Comparison of ENCODE assay signal across 12 cellular contexts in genomic region chr9:134210908-134211810, GRCh38. TPM values are rescaled to one million over a fixed set of nuclear protein-coding genes. Genes with fewer than 3 reads are reported as not detected.
DNase-seq lines count a peak whose midpoint lies in the region; ATAC-seq, FAIRE-seq and TF ChIP-seq lines count a peak whose summit lies in the region.
"Had no signal": no experiment of that assay in that cellular context is flagged by ENCODE, and none has a peak within 500 bp of the region (broad histone marks: within the 10 kb centered on the region; RNA-seq: fewer than 3 reads in every experiment).

No MANE protein-coding gene starts in this region.

- H2AFZ ChIP-seq in K562 (ENCODE audit: low read depth, low read length): no peak overlapping the region

- TF ChIP-seq POLR2A in K562 (conservative IDR thresholded peaks at IDR 0.05) (no peak), prostate gland (IDR thresholded peaks at IDR 0.05) (no peak)

- peaks cover 0 to 30% of the 10 kb centered on the region in 2 experiments; a peak in 4 of 5 replicates for H3K27me3 ChIP-seq in K562 (ENCODE audit: control insufficient read depth in 2 of 2, insufficient read depth in 2 of 2, low read length in 2 of 2)
- H3K27me3 ChIP-seq in left ventricle myocardium inferior (ENCODE audit: low read depth): no peaks in the 10 kb centered on the region
- no peaks in the 10 kb centered on the region for H3K27me3 ChIP-seq in prostate gland (replicated peaks; ENCODE audit: insufficient read depth)

- no peaks in the 10 kb centered on the region for H3K36me3 ChIP-seq in K562 (ENCODE audit: control insufficient read depth, insufficient read depth, low read length)
- no peaks in the 10 kb centered on the region for H3K36me3 ChIP-seq in left ventricle myocardium inferior
- H3K36me3 ChIP-seq in prostate gland: no peaks in the 10 kb centered on the region

- H3K27ac ChIP-seq in C4-2B (peak overlapping the region; percentile 70), K562 (ENCODE audit: extremely low read depth, low read depth, low read length) (no peak overlapping the region), left ventricle myocardium inferior (replicated peaks) (peak overlapping the region; percentile 85), prostate gland (peak overlapping the region; percentile 57 to 70)

- no peak overlapping the region for H3K4me2 ChIP-seq in K562 (ENCODE audit: insufficient read depth, low read length)

- no TSS peak for BruUV-seq in K562 (replicated peaks; lab: Mats Ljungman, UMichigan)

- H3K4me3 ChIP-seq in K562 (no peak overlapping the region), left ventricle myocardium inferior (no peak overlapping the region), prostate gland (no peak overlapping the region)

- no peak for TF ChIP-seq RAD21 in K562 (CRISPR knock-in tag; conservative IDR thresholded peaks at IDR 0.05 in 1 of 2, IDR thresholded peaks at IDR 0.05 in 1 of 2)

- TF ChIP-seq CTCF in C4-2B (conservative IDR thresholded peaks at IDR 0.05) (no peak), K562 (IDR thresholded peaks at IDR 0.05 in 2 of 3, conservative IDR thresholded peaks at IDR 0.05 in 1 of 3; ENCODE audit: insufficient read depth in 2 of 3, low read depth in 1 of 3, low read length in 3 of 3) (no peak), left ventricle myocardium inferior (IDR thresholded peaks at IDR 0.05; ENCODE audit: borderline replicate concordance) (no peak), prostate gland (IDR thresholded peaks at IDR 0.05) (no peak)

- intact Hi-C loops in K562 (cut with micrococcal nuclease) (no loop called here), left ventricle myocardium inferior (cut with micrococcal nuclease) (no loop called here), prostate gland (cut with DNase I) (loop anchor here (5.0 kb wide), 1 partner anchor 39 kb away; no protein-coding TSS in a partner anchor)

- H3K9ac ChIP-seq in K562 (ENCODE audit: insufficient read depth in 1 of 2, low read depth in 2 of 2, low read length in 2 of 2): no peak overlapping the region

- no peaks in the 10 kb centered on the region for H3K79me2 ChIP-seq in K562 (ENCODE audit: control insufficient read depth, insufficient read depth, low read length)

- H4K20me1 ChIP-seq in K562 (replicated peaks; ENCODE audit: control insufficient read depth, insufficient read depth, low read length): no peaks in the 10 kb centered on the region

- CTCF ChIA-PET in K562 (lab: Yijun Ruan, JAX; ENCODE audit: low intra/inter-chr PET ratio): no interaction called here

- whole genome bisulfite sequencing in K562 (ENCODE audit: insufficient coverage, low coverage, missing lambda C conversion rate): 14% methylated on average over 21 of the region's 22 CpGs
- WGBS in prostate gland: 37% methylated on average over 22 of the region's 22 CpGs

- H3K4me1 ChIP-seq in K562 (replicated peaks in 1 of 2; ENCODE audit: control insufficient read depth in 2 of 2, insufficient read depth in 2 of 2, low read length in 2 of 2) (peaks cover 7 to 39% of the 10 kb centered on the region in 2 experiments; a peak in 4 of 5 replicates), left ventricle myocardium inferior (peaks cover 70% of the 10 kb centered on the region), prostate gland (replicated peaks) (peaks cover 5% of the 10 kb centered on the region)

- H3K9me1 ChIP-seq in K562 (ENCODE audit: control insufficient read depth, insufficient read depth, low read length): no peaks in the 10 kb centered on the region

- in situ Hi-C loops in K562 (cut with MboI): no loop called here

- ATAC-seq in K562: no peak

- POLR2A ChIA-PET in K562 (lab: Yijun Ruan, JAX): no interaction called here

- no peaks in the 10 kb centered on the region for H3K9me3 ChIP-seq in K562 (replicated peaks; ENCODE audit: control insufficient read depth, insufficient read depth, low read depth, low read length)
- H3K9me3 ChIP-seq in left ventricle myocardium inferior (replicated peaks): peaks cover 6% of the 10 kb centered on the region
- no peaks in the 10 kb centered on the region for H3K9me3 ChIP-seq in prostate gland

- DNase-seq in K562 (ENCODE audit: extremely low read depth in 1 of 4, low spot score in 3 of 4) (no peak), left ventricle myocardium inferior (peak; percentile 37), prostate gland (ENCODE audit: low spot score) (peak; percentile 81), mucosa of gallbladder (ENCODE audit: low spot score) (no peak), NCI-H1436 treated with DMSO at 0.1 percent for 48 hours (lab: John Stamatoyannopoulos, UW) (no peak), NCI-H748 (lab: John Stamatoyannopoulos, UW; ENCODE audit: unreplicated experiment) (no peak)
- DNase-seq in activated CD8-positive, alpha-beta memory T cell treated with anti-CD3 and anti-CD28 coated beads for 24 hours: no peak
- DNase-seq: NCI-H345, SHP77 had no signal

- FAIRE-seq in K562 (lab: Jason Lieb, UNC): no peak

- TF ChIP-seq EP300 in K562 (IDR thresholded peaks at IDR 0.05; ENCODE audit: low read length): no peak

TF ChIP-seq in K562, 482 proteins besides CTCF, POLR2A, EP300 and RAD21 (continues in another document):
- TF ChIP-seq CBX1 (IDR thresholded peaks at IDR 0.05; ENCODE audit: low read depth): 0 out of 2 replicates have a peak, but pooled peaks have one; percentile 26
- TF ChIP-seq SMARCB1 (IDR thresholded peaks at IDR 0.05; ENCODE audit: insufficient read length, low read depth): no peak
- TF ChIP-seq, protein P1, sequence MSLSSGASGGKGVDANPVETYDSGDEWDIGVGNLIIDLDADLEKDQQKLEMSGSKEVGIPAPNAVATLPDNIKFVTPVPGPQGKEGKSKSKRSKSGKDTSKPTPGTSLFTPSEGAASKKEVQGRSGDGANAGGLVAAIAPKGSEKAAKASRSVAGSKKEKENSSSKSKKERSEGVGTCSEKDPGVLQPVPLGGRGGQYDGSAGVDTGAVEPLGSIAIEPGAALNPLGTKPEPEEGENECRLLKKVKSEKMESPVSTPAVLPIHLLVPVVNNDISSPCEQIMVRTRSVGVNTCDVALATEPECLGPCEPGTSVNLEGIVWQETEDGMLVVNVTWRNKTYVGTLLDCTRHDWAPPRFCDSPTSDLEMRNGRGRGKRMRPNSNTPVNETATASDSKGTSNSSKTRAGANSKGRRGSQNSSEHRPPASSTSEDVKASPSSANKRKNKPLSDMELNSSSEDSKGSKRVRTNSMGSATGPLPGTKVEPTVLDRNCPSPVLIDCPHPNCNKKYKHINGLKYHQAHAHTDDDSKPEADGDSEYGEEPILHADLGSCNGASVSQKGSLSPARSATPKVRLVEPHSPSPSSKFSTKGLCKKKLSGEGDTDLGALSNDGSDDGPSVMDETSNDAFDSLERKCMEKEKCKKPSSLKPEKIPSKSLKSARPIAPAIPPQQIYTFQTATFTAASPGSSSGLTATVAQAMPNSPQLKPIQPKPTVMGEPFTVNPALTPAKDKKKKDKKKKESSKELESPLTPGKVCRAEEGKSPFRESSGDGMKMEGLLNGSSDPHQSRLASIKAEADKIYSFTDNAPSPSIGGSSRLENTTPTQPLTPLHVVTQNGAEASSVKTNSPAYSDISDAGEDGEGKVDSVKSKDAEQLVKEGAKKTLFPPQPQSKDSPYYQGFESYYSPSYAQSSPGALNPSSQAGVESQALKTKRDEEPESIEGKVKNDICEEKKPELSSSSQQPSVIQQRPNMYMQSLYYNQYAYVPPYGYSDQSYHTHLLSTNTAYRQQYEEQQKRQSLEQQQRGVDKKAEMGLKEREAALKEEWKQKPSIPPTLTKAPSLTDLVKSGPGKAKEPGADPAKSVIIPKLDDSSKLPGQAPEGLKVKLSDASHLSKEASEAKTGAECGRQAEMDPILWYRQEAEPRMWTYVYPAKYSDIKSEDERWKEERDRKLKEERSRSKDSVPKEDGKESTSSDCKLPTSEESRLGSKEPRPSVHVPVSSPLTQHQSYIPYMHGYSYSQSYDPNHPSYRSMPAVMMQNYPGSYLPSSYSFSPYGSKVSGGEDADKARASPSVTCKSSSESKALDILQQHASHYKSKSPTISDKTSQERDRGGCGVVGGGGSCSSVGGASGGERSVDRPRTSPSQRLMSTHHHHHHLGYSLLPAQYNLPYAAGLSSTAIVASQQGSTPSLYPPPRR (CRISPR knock-in tag; IDR thresholded peaks at IDR 0.05; ENCODE audit: borderline replicate concordance): no peak
- TF ChIP-seq MYBL2 (IDR thresholded peaks at IDR 0.05; ENCODE audit: low read depth): no peak
- no peak for TF ChIP-seq MYBL2 (CRISPR knock-in tag; IDR thresholded peaks at IDR 0.05; ENCODE audit: borderline replicate concordance)
- TF ChIP-seq, protein P2, sequence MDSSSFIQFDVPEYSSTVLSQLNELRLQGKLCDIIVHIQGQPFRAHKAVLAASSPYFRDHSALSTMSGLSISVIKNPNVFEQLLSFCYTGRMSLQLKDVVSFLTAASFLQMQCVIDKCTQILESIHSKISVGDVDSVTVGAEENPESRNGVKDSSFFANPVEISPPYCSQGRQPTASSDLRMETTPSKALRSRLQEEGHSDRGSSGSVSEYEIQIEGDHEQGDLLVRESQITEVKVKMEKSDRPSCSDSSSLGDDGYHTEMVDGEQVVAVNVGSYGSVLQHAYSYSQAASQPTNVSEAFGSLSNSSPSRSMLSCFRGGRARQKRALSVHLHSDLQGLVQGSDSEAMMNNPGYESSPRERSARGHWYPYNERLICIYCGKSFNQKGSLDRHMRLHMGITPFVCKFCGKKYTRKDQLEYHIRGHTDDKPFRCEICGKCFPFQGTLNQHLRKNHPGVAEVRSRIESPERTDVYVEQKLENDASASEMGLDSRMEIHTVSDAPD (CRISPR knock-in tag; IDR thresholded peaks at IDR 0.05): no peak
- no peak for TF ChIP-seq ZNF354B (CRISPR knock-in tag; IDR thresholded peaks at IDR 0.05)
- TF ChIP-seq DMBX1 (CRISPR knock-in tag; IDR thresholded peaks at IDR 0.05; ENCODE audit: borderline replicate concordance): no peak

RNA-seq across cellular contexts. Expression of gene RNU6ATAC, which starts 46.8 kb away (rescaled TPM):
- total RNA-seq in K562 (2011; cell fraction: chromatin; rRNA removed; ENCODE audit: low replicate concordance): not detected in 2 replicates
- total RNA-seq in K562 (2011; cell fraction: nucleolus; rRNA removed): under 0.01 TPM in 2 replicates
- total RNA-seq in K562 (2011; cell fraction: nucleoplasm; rRNA removed): under 0.01 TPM in 1 of 2 replicates, not detected in the other
- total RNA-seq in K562 (2014; rRNA removed) (not detected in 2 replicates), K562 (2014; rRNA removed; fragmentation: Illumina TruSeq; extraction: Trizol) (3,061 and 4,723 TPM in 2 replicates), K562 (2015; rRNA removed; fragmentation: Illumina TruSeq; extraction: Trizol) (352 and 491 TPM in 2 replicates), K562 (2021) (143 and 200 TPM in 2 replicates), left ventricle myocardium inferior (157 TPM), prostate gland (not detected), mucosa of gallbladder (37.1 TPM)
- polyA plus RNA-seq in K562 (2011; rRNA removed) (not detected in 2 replicates), K562 (2014; fragmentation: Illumina TruSeq; extraction: Trizol) (not detected in 2 replicates), K562 (2014; fragmentation: Nextera tagmentation; extraction: Ambion mirVana) (not detected), K562 (2014; rRNA removed) (not detected in 2 replicates)
- not detected in 2 replicates for polyA plus RNA-seq in K562 (2011; cell fraction: cytosol; rRNA removed)
- polyA plus RNA-seq in K562 (2011; cell fraction: nucleus; rRNA removed): not detected in 2 replicates
- not detected in 2 replicates for polyA plus RNA-seq in K562 (2012)
- polyA minus RNA-seq in K562 (2011; rRNA and poly(A)+ RNA removed): 1,988 and 3,166 TPM in 2 replicates
- 917 and 3,812 TPM in 2 replicates for polyA minus RNA-seq in K562 (2011; cell fraction: cytosol; rRNA and poly(A)+ RNA removed)
- under 0.01 TPM in 2 replicates for polyA minus RNA-seq in K562 (2011; cell fraction: nucleus; rRNA and poly(A)+ RNA removed)
- total RNA-seq: LHCN-M2, myocyte had no signal

Comparison
In these comparisons a context has a peak if more than half of its experiments do, and no peak if none do; other contexts are left out.
1. DNase-seq: peak in left ventricle myocardium inferior (single experiment) and prostate gland (single experiment); none in K562 (0 of 4), mucosa of gallbladder (single experiment), activated CD8-positive, alpha-beta memory T cell treated with anti-CD3 and anti-CD28 coated beads for 24 hours (single experiment), NCI-H1436 treated with DMSO at 0.1 percent for 48 hours (single experiment) and NCI-H748 (single experiment).